9 cellular contexts compared by ENCODE assay signal in genomic region chr4:24770111-24770584, GRCh38. TPM values are rescaled to one million over a fixed set of nuclear protein-coding genes. Genes with fewer than 3 reads are reported as not detected.
DNase-seq lines count a peak whose midpoint lies in the region; ATAC-seq and TF ChIP-seq lines count a peak whose summit lies in the region.
"Had no signal": no experiment of that assay in that cellular context is flagged by ENCODE, and none has a peak within 500 bp of the region (broad histone marks: within the 10 kb centered on the region; RNA-seq: fewer than 3 reads in every experiment).

No MANE protein-coding gene starts in this region.

- no peak overlapping the region for H3K27ac Mint-ChIP-seq in CD8-positive, alpha-beta memory T cell
- no peak overlapping the region for H3K27ac Mint-ChIP-seq in CD4-positive, alpha-beta T cell

- H3K18ac ChIP-seq in IMR-90 (ENCODE audit: low read depth, low read length) = peak overlapping the region; percentile 18

- peaks cover 0 to 3% (median 0%) of the 10 kb centered on the region in 5 donors for H3K9me3 Mint-ChIP-seq in CD8-positive, alpha-beta memory T cell
- no peaks in the 10 kb centered on the region for H3K9me3 Mint-ChIP-seq in CD4-positive, alpha-beta T cell

- no peaks in the 10 kb centered on the region for H3K79me1 ChIP-seq in IMR-90 (ENCODE audit: low read depth in 1 of 2, low read length in 2 of 2)

- TF ChIP-seq RAD21 in IMR-90 (IDR thresholded peaks at IDR 0.05; ENCODE audit: low read length) = no peak

- BruUV-seq in IMR-90 (replicated peaks; lab: Mats Ljungman, UMichigan) = no TSS peak

- in situ Hi-C loops in IMR-90 (cut with MboI; ENCODE audit: low sequenced_read_pairs) = no loop called here

- dilution Hi-C loops in IMR-90 (cut with HindIII; ENCODE audit: low sequenced_read_pairs, unreplicated experiment) = no loop called here

- WGBS in IMR-90 (ENCODE audit: extremely low coverage in 2 of 2, insufficient read length in 1 of 2), 2 experiments = 0% methylated on average over 1 of the region's 1 CpG; no CpG with 5 or more reads in 1 of the 2 experiments
- WGBS in suprapubic skin = 44% methylated on average over 1 of the region's 1 CpG

- H3K14ac ChIP-seq in IMR-90 (replicated peaks; ENCODE audit: low read depth, low read length) = peak overlapping the region; percentile 62

- TF ChIP-seq EP300 in suprapubic skin (IDR thresholded peaks at IDR 0.05) = no peak

- POLR2A ChIA-PET in IMR-90 (lab: Charles Lee; ENCODE audit: unreplicated experiment) = no interaction called here
- POLR2A ChIA-PET in CD8-positive, alpha-beta memory T cell (lab: Charles Lee) = no interaction called here
- POLR2A ChIA-PET in CD4-positive, alpha-beta T cell (lab: Charles Lee) = no interaction called here

- ATAC-seq in GM18498 (IDR thresholded peaks at IDR 0.05; ENCODE audit: unreplicated experiment) = peak; percentile 66
- ATAC-seq in GM21825 (IDR thresholded peaks at IDR 0.05; ENCODE audit: unreplicated experiment) = peak; percentile 68
- peak; percentile 59 for ATAC-seq in IMR-90 (ENCODE audit: low read depth)
- ATAC-seq in esophagus mucosa = peak; percentile 60
- no peak for ATAC-seq in CD4-positive, alpha-beta T cell (ENCODE audit: poor library complexity)

- no peak for TF ChIP-seq CTCF in IMR-90 (conservative IDR thresholded peaks at IDR 0.05; ENCODE audit: low read depth, low read length)
- TF ChIP-seq CTCF in suprapubic skin (IDR thresholded peaks at IDR 0.05) = no peak
- TF ChIP-seq CTCF in CD4-positive, alpha-beta T cell (IDR thresholded peaks at IDR 0.05) = no peak

- H3K27ac ChIP-seq in IMR-90 (ENCODE audit: insufficient read depth, low read length) (peak overlapping the region; percentile 25; the same call in 1 of the 2 replicates), suprapubic skin (no peak overlapping the region)
- H3K27ac ChIP-seq in CD8-positive, alpha-beta memory T cell (ENCODE audit: low read depth, low read length) = no peak overlapping the region
- H3K27ac ChIP-seq in CD4-positive, alpha-beta T cell (ENCODE audit: low read depth, low read length) = no peak overlapping the region
- H3K27ac ChIP-seq: upper lobe of left lung had no signal

- no peak overlapping the region for H2AK9ac ChIP-seq in IMR-90 (replicated peaks; ENCODE audit: low read depth, low read length, poor library complexity)

- DNase-seq in IMR-90 (peak; percentile 97), SHP77 (lab: John Stamatoyannopoulos, UW) (no peak), suprapubic skin (ENCODE audit: low spot score in 2 of 2) (no peak)
- DNase-seq in CD8-positive, alpha-beta memory T cell = no peak
- no peak for DNase-seq in CD4-positive, alpha-beta T cell
- DNase-seq: upper lobe of left lung had no signal

- peak overlapping the region; percentile 84 for H2BK20ac ChIP-seq in IMR-90 (ENCODE audit: low read depth, low read length)

- H3K9me1 ChIP-seq in IMR-90 (ENCODE audit: insufficient read depth, low read length) = peaks cover 13% of the 10 kb centered on the region

- H3K36me3 Mint-ChIP-seq in CD8-positive, alpha-beta memory T cell = no peaks in the 10 kb centered on the region
- no peaks in the 10 kb centered on the region for H3K36me3 Mint-ChIP-seq in CD4-positive, alpha-beta T cell (ENCODE audit: low read depth)

- H3K4me3 Mint-ChIP-seq in CD8-positive, alpha-beta memory T cell = no peak overlapping the region
- H3K4me3 Mint-ChIP-seq in CD4-positive, alpha-beta T cell = no peak overlapping the region

- H3K4me2 ChIP-seq in IMR-90 (ENCODE audit: low read depth, low read length) = peak overlapping the region; percentile 10; the same call in 1 of the 2 replicates

- H3K23ac ChIP-seq in IMR-90 (ENCODE audit: low read depth, low read length) = peak overlapping the region; percentile 87

- peak overlapping the region; percentile 44 for H2BK5ac ChIP-seq in IMR-90 (ENCODE audit: low read depth, low read length, poor library complexity, severe bottlenecking)

- peak overlapping the region; percentile 46 for H2AFZ ChIP-seq in IMR-90 (replicated peaks; ENCODE audit: low read length, poor library complexity)

- 0 out of 2 replicates have a peak overlapping the region, but pooled peaks have one; percentile 25 for H3K56ac ChIP-seq in IMR-90 (ENCODE audit: extremely low read depth, insufficient read depth, low read length)

- H2BK15ac ChIP-seq in IMR-90 (ENCODE audit: low read depth, low read length) = peak overlapping the region; percentile 71

- peak overlapping the region; percentile 88 for H4K91ac ChIP-seq in IMR-90 (ENCODE audit: insufficient read depth, low read depth, low read length)

- H3K4ac ChIP-seq in IMR-90 (ENCODE audit: low read depth, low read length) = peak overlapping the region; percentile 82

- H2BK120ac ChIP-seq in IMR-90 (ENCODE audit: low read depth, low read length) = peak overlapping the region; percentile 90

- no peak for TF ChIP-seq POLR2A in IMR-90 (IDR thresholded peaks at IDR 0.05; ENCODE audit: low read depth, low read length)
- TF ChIP-seq POLR2A in suprapubic skin (IDR thresholded peaks at IDR 0.05) = no peak

- H3K27me3 ChIP-seq in IMR-90 (ENCODE audit: control insufficient read depth, insufficient read depth, low read length) (no peaks in the 10 kb centered on the region), suprapubic skin (no peaks in the 10 kb centered on the region)
- H3K27me3 ChIP-seq in CD8-positive, alpha-beta memory T cell (ENCODE audit: insufficient read depth, low read length, poor library complexity, severe bottlenecking) = no peaks in the 10 kb centered on the region
- no peaks in the 10 kb centered on the region for H3K27me3 ChIP-seq in CD4-positive, alpha-beta T cell (ENCODE audit: control insufficient read depth, insufficient read depth, low read length)
- H3K27me3 ChIP-seq: upper lobe of left lung had no signal

- H4K20me1 ChIP-seq in IMR-90 (ENCODE audit: insufficient read depth, low read length) = no peaks in the 10 kb centered on the region

- peaks cover 11% of the 10 kb centered on the region for H3K4me1 ChIP-seq in IMR-90 (ENCODE audit: control insufficient read depth, insufficient read depth, low read length)
- peaks cover 4% of the 10 kb centered on the region for H3K4me1 ChIP-seq in suprapubic skin
- H3K4me1 ChIP-seq in CD8-positive, alpha-beta memory T cell (ENCODE audit: insufficient read depth, low read length) = no peaks in the 10 kb centered on the region

- peaks cover 0 to 2% of the 10 kb centered on the region in 2 donors for H3K27me3 Mint-ChIP-seq in CD8-positive, alpha-beta memory T cell
- peaks cover 6% of the 10 kb centered on the region for H3K27me3 Mint-ChIP-seq in CD4-positive, alpha-beta T cell

- no peaks in the 10 kb centered on the region for H3K36me3 ChIP-seq in IMR-90 (ENCODE audit: control insufficient read depth, insufficient read depth, low read length)
- H3K36me3 ChIP-seq in suprapubic skin = no peaks in the 10 kb centered on the region
- no peaks in the 10 kb centered on the region for H3K36me3 ChIP-seq in CD8-positive, alpha-beta memory T cell (ENCODE audit: insufficient read depth, low read length)
- H3K36me3 ChIP-seq: upper lobe of left lung had no signal

- no peak overlapping the region for H3K9ac ChIP-seq in IMR-90 (ENCODE audit: low read depth, low read length)

- no peaks in the 10 kb centered on the region for H3K4me1 Mint-ChIP-seq in CD8-positive, alpha-beta memory T cell
- H3K4me1 Mint-ChIP-seq in CD4-positive, alpha-beta T cell (ENCODE audit: low read depth) = no peaks in the 10 kb centered on the region

- no peak overlapping the region for H3K4me3 ChIP-seq in IMR-90 (ENCODE audit: insufficient read depth, low read depth, low read length)
- no peak overlapping the region for H3K4me3 ChIP-seq in suprapubic skin
- no peak overlapping the region for H3K4me3 ChIP-seq in CD8-positive, alpha-beta memory T cell (ENCODE audit: low read length)
- H3K4me3 ChIP-seq: upper lobe of left lung had no signal

- H4K5ac ChIP-seq in IMR-90 (ENCODE audit: low read depth, low read length) = no peak overlapping the region

- H4K8ac ChIP-seq in IMR-90 (ENCODE audit: low read depth in 2 of 2, low read length in 2 of 2) = peak overlapping the region in 1 of 2 experiments; percentile 88; a peak in 3 of 4 replicates

- peak overlapping the region; percentile 87; the same call in 1 of the 2 replicates for H2AK5ac ChIP-seq in IMR-90 (ENCODE audit: low read depth, low read length)

- H3K9me3 ChIP-seq in IMR-90 (ENCODE audit: control insufficient read depth, insufficient read depth, low read length) (no peaks in the 10 kb centered on the region), suprapubic skin (no peaks in the 10 kb centered on the region)
- H3K9me3 ChIP-seq in CD8-positive, alpha-beta memory T cell (ENCODE audit: low read length) = no peaks in the 10 kb centered on the region
- H3K9me3 ChIP-seq in CD4-positive, alpha-beta T cell (ENCODE audit: control insufficient read depth, low read length) = no peaks in the 10 kb centered on the region
- H3K9me3 ChIP-seq: upper lobe of left lung had no signal

- intact Hi-C loops in IMR-90 (cut with micrococcal nuclease) = no loop called here
- intact Hi-C loops in CD4-positive, alpha-beta T cell (cut with DNase I, micrococcal nuclease) = no loop called here

- CTCF ChIA-PET in IMR-90 (lab: Yijun Ruan, JAX) = interaction anchor here (0.6 to 0.7 kb wide), 2 partner anchors 50 to 185 kb away, joined by 3 read pairs; no protein-coding TSS in a partner anchor
- CTCF ChIA-PET in CD8-positive, alpha-beta memory T cell (lab: Charles Lee) = no interaction called here
- CTCF ChIA-PET in CD4-positive, alpha-beta T cell (lab: Charles Lee) = no interaction called here

TF ChIP-seq in IMR-90, 13 proteins besides CTCF, POLR2A, EP300 and RAD21 (continues in another document):
- TF ChIP-seq BHLHE40 (IDR thresholded peaks at IDR 0.05; ENCODE audit: low read depth, low read length) (0 out of 2 replicates have a peak, but pooled peaks have one; percentile 12), NFE2L2 (IDR thresholded peaks at IDR 0.05; ENCODE audit: low read depth, low read length) (peak; percentile 54; the same call in 1 of the 2 replicates), ELK1 (IDR thresholded peaks at IDR 0.05; ENCODE audit: borderline replicate concordance, low read depth, low read length) (no peak)

RNA-seq across cellular contexts. Expression of gene SOD3, which starts 25.2 kb away (rescaled TPM):
- total RNA-seq in IMR-90 (2012; rRNA removed) (0.28 and 0.36 TPM in 2 replicates), esophagus mucosa (3.4 TPM), suprapubic skin (10 to 100 TPM; 18.4 to 55.8 (median 23.3) TPM)
- 5.8 and 7.3 TPM in 2 replicates for polyA plus RNA-seq in IMR-90 (2012; rRNA removed)
- 10.8 and 29.1 TPM in 2 replicates for polyA plus RNA-seq in IMR-90 (2012; cell fraction: cytosol; rRNA removed)
- polyA plus RNA-seq in IMR-90 (2012; cell fraction: nucleus; rRNA removed; ENCODE audit: low replicate concordance) = 3.0 and 6.1 TPM in 2 replicates
- total RNA-seq in CD8-positive, alpha-beta memory T cell = not detected
- polyA plus RNA-seq in CD8-positive, alpha-beta memory T cell = not detected
- total RNA-seq in CD4-positive, alpha-beta T cell = not detected
